ENCODE assay signal across 1 cellular context in genomic region chr5:54115768-54116403, GRCh38.
TF ChIP-seq lines count a peak whose summit lies in the region.

No MANE protein-coding gene starts in this region.

TF ChIP-seq in K562, 482 proteins besides CTCF, POLR2A, EP300 and RAD21 (continued from another document):
- TF ChIP-seq ZBTB5 (IDR thresholded peaks at IDR 0.05) (no peak), ZNF124 (CRISPR knock-in tag; IDR thresholded peaks at IDR 0.05) (no peak), SETDB1 (IDR thresholded peaks at IDR 0.05; ENCODE audit: low read length) (no peak), MAFK (IDR thresholded peaks at IDR 0.05; ENCODE audit: low read length) (no peak), ZNF217 (CRISPR knock-in tag; IDR thresholded peaks at IDR 0.05) (no peak), ATF7 (IDR thresholded peaks at IDR 0.05) (no peak), ZNF324 (CRISPR knock-in tag; IDR thresholded peaks at IDR 0.05) (no peak), GABPA (tag; conservative IDR thresholded peaks at IDR 0.05; ENCODE audit: low read depth) (no peak), COPS2 (conservative IDR thresholded peaks at IDR 0.05) (no peak), ZBTB11 (CRISPR knock-in tag; IDR thresholded peaks at IDR 0.05) (no peak), ZNF639 (CRISPR knock-in tag; conservative IDR thresholded peaks at IDR 0.05 in 1 of 2, IDR thresholded peaks at IDR 0.05 in 1 of 2) (no peak), POLR2AphosphoS5 (IDR thresholded peaks at IDR 0.05; ENCODE audit: control insufficient read depth, insufficient read depth, low read depth, low read length) (no peak), CREBBP (IDR thresholded peaks at IDR 0.05; ENCODE audit: low read depth, low read length) (no peak), HMGN3 (IDR thresholded peaks at IDR 0.05; ENCODE audit: borderline replicate concordance, extremely low read depth, insufficient read length, low read depth, low read length) (no peak), E2F4 (CRISPR knock-in tag; IDR thresholded peaks at IDR 0.05; ENCODE audit: low read depth) (no peak), ZC3H11A (IDR thresholded peaks at IDR 0.05; ENCODE audit: low read depth, low read length) (no peak), ATF2 (CRISPR knock-in tag; IDR thresholded peaks at IDR 0.05) (no peak)
